Comparison of ENCODE assay signal across 9 cellular contexts in the genomic region with DNA sequence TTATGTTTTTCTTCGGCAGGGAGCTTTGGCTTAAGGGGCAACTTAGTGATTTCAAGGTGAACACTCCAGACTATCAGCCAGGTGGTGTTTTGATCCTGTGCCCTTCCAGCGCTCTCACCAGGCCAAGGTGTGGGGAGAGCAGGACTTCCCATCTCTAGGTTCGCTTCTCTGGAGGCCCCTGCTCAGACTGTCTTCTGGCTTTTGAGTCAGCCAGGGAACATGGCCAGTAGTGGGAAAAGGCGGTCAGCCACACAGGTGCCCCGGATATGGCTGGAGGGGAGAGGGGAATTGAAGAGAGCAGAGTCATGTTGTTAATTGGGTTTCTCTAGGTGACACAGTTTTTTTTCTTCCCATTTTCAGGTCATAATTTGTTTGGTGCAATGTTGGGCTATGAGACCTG. TPM values are rescaled to one million over a fixed set of nuclear protein-coding genes. Genes with fewer than 3 reads are reported as not detected.
A peak's percentile ranks its signal among the peaks of the same experiment; 100 is the strongest.
DNase-seq lines count a peak whose midpoint lies in the region; ATAC-seq and TF ChIP-seq lines count a peak whose summit lies in the region.
"Had no signal": no experiment of that assay in that cellular context is flagged by ENCODE, and none has a peak within 500 bp of the region (broad histone marks: within the 10 kb centered on the region; RNA-seq: fewer than 3 reads in every experiment).

No MANE protein-coding gene starts in this region.

- no peak for DNase-seq in CD4-positive, alpha-beta memory T cell
- peak; percentile 11 for DNase-seq in OCI-LY7 (ENCODE audit: low spot score)
- DNase-seq in effector memory CD8-positive, alpha-beta T cell = no peak
- no peak for DNase-seq in 8988T
- no peak for DNase-seq in SKM-1 (lab: John Stamatoyannopoulos, UW; ENCODE audit: unreplicated experiment)
- no peak for DNase-seq in NCI-H1417 treated with DMSO at 0.1 percent for 48 hours (lab: John Stamatoyannopoulos, UW)
- DNase-seq: NCI-H446 treated with DMSO at 0.1 percent for 48 hours had no signal

- peaks cover 37% of the 10 kb centered on the region for H3K79me2 ChIP-seq in OCI-LY7 (ENCODE audit: insufficient read depth, low read depth, low read length)

- peak overlapping the region; percentile 84 for H3K27ac ChIP-seq in CD4-positive, alpha-beta memory T cell (ENCODE audit: low read depth, low read length)
- H3K27ac ChIP-seq in OCI-LY7 (ENCODE audit: low read depth, low read length, poor library complexity, severe bottlenecking) = peak overlapping the region; percentile 49

- POLR2A ChIA-PET in CD4-positive, alpha-beta memory T cell (lab: Charles Lee; ENCODE audit: partially characterized antibody) = interaction anchor here (0.6 to 4.3 kb wide), 7 partner anchors 8 to 133 kb away, joined by 3 to 25 read pairs (median 8); a partner anchor contains a TSS
- POLR2A ChIA-PET in OCI-LY7 (lab: Charles Lee) = no interaction called here

- no peaks in the 10 kb centered on the region for H3K9me3 ChIP-seq in CD4-positive, alpha-beta memory T cell (ENCODE audit: control insufficient read depth in 1 of 2, low read length in 2 of 2)
- no peaks in the 10 kb centered on the region for H3K9me3 ChIP-seq in OCI-LY7 (ENCODE audit: low read length)
- no peaks in the 10 kb centered on the region for H3K9me3 ChIP-seq in neuron (ENCODE audit: low read length)

- no peaks in the 10 kb centered on the region for H3K27me3 Mint-ChIP-seq in CD4-positive, alpha-beta memory T cell
- no peaks in the 10 kb centered on the region for H3K27me3 Mint-ChIP-seq in effector memory CD8-positive, alpha-beta T cell

- CTCF ChIA-PET in CD4-positive, alpha-beta memory T cell (lab: Charles Lee; ENCODE audit: partially characterized antibody) = interaction anchor here (0.8 to 2.6 kb wide), 4 partner anchors 27 to 125 kb away, joined by 3 to 14 read pairs (median 5); a partner anchor contains a TSS
- CTCF ChIA-PET in OCI-LY7 (lab: Charles Lee; ENCODE audit: unreplicated experiment) = no interaction called here

- peak overlapping the region; percentile 55 to 77 for H3K4me3 ChIP-seq in CD4-positive, alpha-beta memory T cell (ENCODE audit: low read length in 2 of 2)
- H3K4me3 ChIP-seq in OCI-LY7 (ENCODE audit: low read depth, low read length, poor library complexity, severe bottlenecking) (peak overlapping the region; percentile 87), neuron (ENCODE audit: low read length) (peak overlapping the region; percentile 73)

- peak overlapping the region; percentile 73 to 97 (median 95) for H3K27ac Mint-ChIP-seq in CD4-positive, alpha-beta memory T cell
- H3K27ac Mint-ChIP-seq in effector memory CD8-positive, alpha-beta T cell = peak overlapping the region; percentile 81 to 87

- no peaks in the 10 kb centered on the region for H3K9me3 Mint-ChIP-seq in CD4-positive, alpha-beta memory T cell
- H3K9me3 Mint-ChIP-seq in effector memory CD8-positive, alpha-beta T cell = no peaks in the 10 kb centered on the region

- H3K4me2 ChIP-seq in OCI-LY7 (ENCODE audit: low read length) = peak overlapping the region; percentile 80

- peaks cover 35 to 54% (median 45%) of the 10 kb centered on the region in 4 donors for H3K4me1 Mint-ChIP-seq in CD4-positive, alpha-beta memory T cell
- H3K4me1 Mint-ChIP-seq in effector memory CD8-positive, alpha-beta T cell (ENCODE audit: low read depth in 2 of 2) = peaks cover 36 to 41% of the 10 kb centered on the region in 2 donors

- H4K20me1 ChIP-seq in OCI-LY7 (ENCODE audit: insufficient read depth, low read length) = no peaks in the 10 kb centered on the region

- BruUV-seq in OCI-LY7 (replicated peaks; lab: Mats Ljungman, UMichigan) = no TSS peak

- H3K9me2 ChIP-seq in OCI-LY7 (ENCODE audit: insufficient read depth, low read length) = no peaks in the 10 kb centered on the region

- ATAC-seq in effector memory CD8-positive, alpha-beta T cell (replicated peaks) = no peak
- no peak for ATAC-seq in GM18519 (IDR thresholded peaks at IDR 0.05; ENCODE audit: low FRiP score, unreplicated experiment)

- peaks cover 3% of the 10 kb centered on the region for H3K36me3 ChIP-seq in CD4-positive, alpha-beta memory T cell (ENCODE audit: insufficient read depth, low read length)
- H3K36me3 ChIP-seq in OCI-LY7 (ENCODE audit: insufficient read depth, low read length) (peaks cover 28% of the 10 kb centered on the region; the same call in 1 of the 2 replicates), neuron (ENCODE audit: insufficient read depth, low read length) (peaks cover 7% of the 10 kb centered on the region)

- H3K36me3 Mint-ChIP-seq in CD4-positive, alpha-beta memory T cell = peaks cover 10 to 13% of the 10 kb centered on the region in 2 donors
- peaks cover 11% of the 10 kb centered on the region for H3K36me3 Mint-ChIP-seq in effector memory CD8-positive, alpha-beta T cell (ENCODE audit: insufficient read depth)

- intact Hi-C loops in CD4-positive, alpha-beta memory T cell (cut with micrococcal nuclease) = loop anchor here (5.0 to 10.0 kb wide), 2 partner anchors 37 to 50 kb away; a partner anchor contains a TSS
- intact Hi-C loops in OCI-LY7 (cut with micrococcal nuclease; ENCODE audit: unreplicated experiment) = loop anchor here (5.0 kb wide), 1 partner anchor 197 kb away; no protein-coding TSS in a partner anchor

- no peaks in the 10 kb centered on the region for H3K27me3 ChIP-seq in CD4-positive, alpha-beta memory T cell (ENCODE audit: insufficient read depth, low read length)
- H3K27me3 ChIP-seq in neuron (ENCODE audit: insufficient read depth, low read length) = no peaks in the 10 kb centered on the region

- H2AFZ ChIP-seq in OCI-LY7 (ENCODE audit: low read length) = no peak overlapping the region
- no peak overlapping the region for H2AFZ ChIP-seq in neuron (ENCODE audit: low read depth, low read length)

- H3K4me1 ChIP-seq in CD4-positive, alpha-beta memory T cell (ENCODE audit: insufficient read depth, low read length) = peaks cover 42% of the 10 kb centered on the region
- peaks cover 23% of the 10 kb centered on the region for H3K4me1 ChIP-seq in OCI-LY7 (ENCODE audit: insufficient read depth, low read length, poor library complexity, severe bottlenecking)
- H3K4me1 ChIP-seq in neuron (ENCODE audit: insufficient read depth, low read length) = peaks cover 14% of the 10 kb centered on the region

- peak overlapping the region; percentile 84 to 97 (median 94) for H3K4me3 Mint-ChIP-seq in CD4-positive, alpha-beta memory T cell
- peak overlapping the region; percentile 87 to 93 for H3K4me3 Mint-ChIP-seq in effector memory CD8-positive, alpha-beta T cell

- no peak for TF ChIP-seq CTCF in OCI-LY7 (conservative IDR thresholded peaks at IDR 0.05; ENCODE audit: low read length)

RNA-seq across cellular contexts. Expression of a gene that starts 1.5 kb away (rescaled TPM):
- 100 to 1,000 TPM; 134 to 139 TPM for total RNA-seq in CD4-positive, alpha-beta memory T cell
- 10 to 100 TPM in 1 of 2 donors, 1 to 10 TPM in 1; 4.3 to 43.6 TPM for polyA plus RNA-seq in CD4-positive, alpha-beta memory T cell
- total RNA-seq in OCI-LY7 (2014; rRNA removed; shearing (Covaris generic)) = 38.3 and 40.6 TPM in 2 replicates
- total RNA-seq in OCI-LY7 (2022) = 61.0 and 62.5 TPM in 2 replicates

RNA-seq across cellular contexts. Expression of a gene that starts 27.7 kb away (rescaled TPM):
- 10 to 100 TPM; 30.8 to 37.5 TPM for total RNA-seq in CD4-positive, alpha-beta memory T cell
- polyA plus RNA-seq in CD4-positive, alpha-beta memory T cell = 1 to 10 TPM; 1.9 to 5.0 TPM
- total RNA-seq in OCI-LY7 (2014; rRNA removed; shearing (Covaris generic)) = 6.6 and 10.2 TPM in 2 replicates
- total RNA-seq in OCI-LY7 (2022) = 13.5 and 18.7 TPM in 2 replicates

RNA-seq across cellular contexts. Expression of a gene that starts 38.7 kb away (rescaled TPM):
- 10 to 100 TPM; 44.4 to 46.4 TPM for total RNA-seq in CD4-positive, alpha-beta memory T cell
- polyA plus RNA-seq in CD4-positive, alpha-beta memory T cell = 100 to 1,000 TPM; 235 to 462 TPM
- 144 and 155 TPM in 2 replicates for total RNA-seq in OCI-LY7 (2014; rRNA removed; shearing (Covaris generic))
- 111 and 137 TPM in 2 replicates for total RNA-seq in OCI-LY7 (2022)

RNA-seq across cellular contexts. Expression of a gene that starts 45.9 kb away (rescaled TPM):
- total RNA-seq in CD4-positive, alpha-beta memory T cell = not detected
- not detected for polyA plus RNA-seq in CD4-positive, alpha-beta memory T cell
- total RNA-seq in OCI-LY7 (2014; rRNA removed; shearing (Covaris generic)) = not detected in 2 replicates
- total RNA-seq in OCI-LY7 (2022) = not detected in 2 replicates
